ENCODE assay signal across 13 cellular contexts in the genomic region with DNA sequence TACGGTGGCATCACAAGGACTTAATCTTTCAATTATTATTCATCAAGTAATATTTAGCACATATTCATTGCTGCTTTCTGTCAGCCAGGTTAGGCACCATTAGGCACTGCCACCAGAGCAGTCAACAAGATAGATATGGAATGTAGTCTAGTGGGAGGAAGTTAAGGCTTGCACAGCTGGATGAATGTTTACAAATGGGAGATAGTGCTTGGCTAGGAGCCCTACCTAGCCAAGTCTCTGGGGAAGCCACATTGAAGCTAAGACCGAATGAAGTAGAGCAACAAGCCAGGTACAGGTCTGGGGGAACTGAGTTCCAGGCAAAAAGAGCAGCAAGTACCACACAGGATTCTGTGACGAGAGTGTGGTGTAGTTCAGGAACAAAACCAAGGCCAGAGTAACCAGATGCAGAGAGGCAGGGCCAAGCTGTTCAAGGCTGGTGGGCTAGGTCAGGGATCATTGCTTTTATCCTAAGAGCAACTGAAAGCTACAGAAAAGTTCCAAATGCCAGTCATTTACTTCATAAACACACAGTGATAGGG. TPM values are rescaled to one million over a fixed set of nuclear protein-coding genes. Genes with fewer than 3 reads are reported as not detected.
DNase-seq lines count a peak whose midpoint lies in the region; ATAC-seq and TF ChIP-seq lines count a peak whose summit lies in the region.
"Had no signal": no experiment of that assay in that cellular context is flagged by ENCODE, and none has a peak within 500 bp of the region (broad histone marks: within the 10 kb centered on the region; RNA-seq: fewer than 3 reads in every experiment).

No MANE protein-coding gene starts in this region.

- POLR2A ChIA-PET in SK-N-SH (lab: Yijun Ruan, JAX), result no interaction called here

- TF ChIP-seq POLR2A in stomach (IDR thresholded peaks at IDR 0.05), result no peak

- H3F3A ChIP-seq in SK-N-SH (replicated peaks; ENCODE audit: insufficient read depth), result peaks cover 2% of the 10 kb centered on the region

- CTCF ChIA-PET in SK-N-SH (lab: Yijun Ruan, JAX), result interaction anchor here (0.9 to 4.0 kb wide), 3 partner anchors 11 to 45 kb away, joined by 3 to 13 read pairs (median 4); no protein-coding TSS in a partner anchor

- TF ChIP-seq RAD21 in SK-N-SH (IDR thresholded peaks at IDR 0.05; ENCODE audit: low read length), result no peak

- peak overlapping the region; percentile 21 for H3K27ac Mint-ChIP-seq in activated T-helper 17 cell treated with anti-CD3 and anti-CD28 coated beads, Interleukin-2, amount 50 U/mL, for 72 hours
- H3K27ac Mint-ChIP-seq: HFFc6; stimulated activated naive CD8-positive, alpha-beta T cell treated with anti-CD3 and anti-CD28 coated beads, Interleukin-15, Interleukin-2, amounts not matched to agents 100 ng/mL and 50 ng/mL, for 24 hours had no signal

- H3K79me2 ChIP-seq in SK-N-SH (ENCODE audit: insufficient read depth), result peaks cover 79% of the 10 kb centered on the region

- H3K4me1 Mint-ChIP-seq in activated T-helper 17 cell treated with anti-CD3 and anti-CD28 coated beads, Interleukin-2, amount 50 U/mL, for 72 hours, result peaks cover 34% of the 10 kb centered on the region

- no peak overlapping the region for H3K4me3 Mint-ChIP-seq in activated T-helper 17 cell treated with anti-CD3 and anti-CD28 coated beads, Interleukin-2, amount 50 U/mL, for 72 hours
- H3K4me3 Mint-ChIP-seq: HFFc6; stimulated activated naive CD8-positive, alpha-beta T cell treated with anti-CD3 and anti-CD28 coated beads, Interleukin-15, Interleukin-2, amounts not matched to agents 100 ng/mL and 50 ng/mL, for 24 hours had no signal

- no peak overlapping the region for H3K4me2 ChIP-seq in SK-N-SH

- H3K27me3 ChIP-seq in stomach (no peaks in the 10 kb centered on the region), SK-N-SH (ENCODE audit: insufficient read depth) (no peaks in the 10 kb centered on the region)

- DNase-seq in Right ventricle myocardium superior (no peak), cardiac septum (ENCODE audit: low spot score) (no peak), left kidney (ENCODE audit: low read depth, low spot score) (peak; percentile 37), stomach (peak; percentile 54), NCI-H82 treated with DMSO at 0.1 percent for 48 hours (lab: John Stamatoyannopoulos, UW; ENCODE audit: unreplicated experiment) (no peak), SK-N-SH (no peak)
- DNase-seq: activated CD4-positive, alpha-beta T cell treated with anti-CD3 and anti-CD28 coated beads for 48 hours; activated T-cell treated with anti-CD3 and anti-CD28 coated beads, Interleukin-2, amount 50 U/mL, for 1 hour; HFFc6 had no signal

- H3K4me3 ChIP-seq in stomach (no peak overlapping the region), SK-N-SH (ENCODE audit: low read depth in 2 of 2, low read length in 1 of 2) (no peak overlapping the region)

- no peaks in the 10 kb centered on the region for H3K9me3 ChIP-seq in stomach
- no peaks in the 10 kb centered on the region for H3K9me3 ChIP-seq in SK-N-SH

- peaks cover 40% of the 10 kb centered on the region for H3K36me3 Mint-ChIP-seq in activated T-helper 17 cell treated with anti-CD3 and anti-CD28 coated beads, Interleukin-2, amount 50 U/mL, for 72 hours (ENCODE audit: low read depth)

- peak overlapping the region in 3 of 5 donors; percentile 24 to 57 (median 40) for H3K27ac ChIP-seq in stomach
- no peak overlapping the region for H3K27ac ChIP-seq in SK-N-SH (ENCODE audit: low read depth in 2 of 2, low read length in 1 of 2)

- peaks cover 30% of the 10 kb centered on the region for H4K20me1 ChIP-seq in SK-N-SH (ENCODE audit: insufficient read depth)

- no peaks in the 10 kb centered on the region for H3K9me2 ChIP-seq in SK-N-SH

- TF ChIP-seq CTCF in stomach (IDR thresholded peaks at IDR 0.05), result no peak
- TF ChIP-seq CTCF in SK-N-SH (IDR thresholded peaks at IDR 0.05), result no peak

- no peak overlapping the region for H3K9ac ChIP-seq in SK-N-SH

- ATAC-seq in Right ventricle myocardium superior (ENCODE audit: poor library complexity) (peak; percentile 25), GM21381 (IDR thresholded peaks at IDR 0.05; ENCODE audit: unreplicated experiment) (no peak)
- ATAC-seq in activated T-helper 17 cell treated with anti-CD3 and anti-CD28 coated beads, Interleukin-2, amount 50 U/mL, for 72 hours (replicated peaks), result no peak

- no peak overlapping the region for H2AFZ ChIP-seq in SK-N-SH (ENCODE audit: low read depth)

- no peak for TF ChIP-seq EP300 in stomach (IDR thresholded peaks at IDR 0.05)
- no peak for TF ChIP-seq EP300 in SK-N-SH (IDR thresholded peaks at IDR 0.05; ENCODE audit: borderline replicate concordance in 1 of 2, low read depth in 1 of 2, low read length in 1 of 2)

- no peaks in the 10 kb centered on the region for H3K27me3 Mint-ChIP-seq in activated T-helper 17 cell treated with anti-CD3 and anti-CD28 coated beads, Interleukin-2, amount 50 U/mL, for 72 hours
- H3K27me3 Mint-ChIP-seq: stimulated activated naive CD8-positive, alpha-beta T cell treated with anti-CD3 and anti-CD28 coated beads, Interleukin-15, Interleukin-2, amounts not matched to agents 100 ng/mL and 50 ng/mL, for 24 hours had no signal

- no peaks in the 10 kb centered on the region for H3K9me3 Mint-ChIP-seq in activated T-helper 17 cell treated with anti-CD3 and anti-CD28 coated beads, Interleukin-2, amount 50 U/mL, for 72 hours
- H3K9me3 Mint-ChIP-seq: HFFc6; stimulated activated naive CD8-positive, alpha-beta T cell treated with anti-CD3 and anti-CD28 coated beads, Interleukin-15, Interleukin-2, amounts not matched to agents 100 ng/mL and 50 ng/mL, for 24 hours had no signal

- H3K36me3 ChIP-seq in stomach, result peaks cover 0 to 9% (median 0%) of the 10 kb centered on the region in 4 donors
- H3K36me3 ChIP-seq in SK-N-SH (replicated peaks in 1 of 2; ENCODE audit: control insufficient read depth in 1 of 2, insufficient read depth in 2 of 2, low read length in 1 of 2), result peaks cover 5 to 29% of the 10 kb centered on the region in 2 experiments

- intact Hi-C loops in Right ventricle myocardium superior (cut with DNase I), result no loop called here
- intact Hi-C loops in cardiac septum (cut with DNase I), result no loop called here
- intact Hi-C loops in stomach (cut with DNase I; ENCODE audit: low total_unique reads), result no loop called here

- 28 to 58% (median 39%) methylated on average over 3 of the region's 3 CpGs for WGBS in stomach, 5 donors
- 93% methylated on average over 3 of the region's 3 CpGs for WGBS in SK-N-SH (ENCODE audit: low lambda C conversion rate)

- H3K4me1 ChIP-seq in stomach (peaks cover 24 to 74% (median 51%) of the 10 kb centered on the region in 4 donors), SK-N-SH (ENCODE audit: control insufficient read depth in 1 of 2, insufficient read depth in 2 of 2, low read depth in 1 of 2, low read length in 1 of 2) (peaks cover 0 to 18% of the 10 kb centered on the region in 2 experiments; a peak in 3 of 4 replicates)

TF ChIP-seq in SK-N-SH, 30 proteins besides CTCF, POLR2A, EP300 and RAD21 (continues in another document):
- no peak for TF ChIP-seq CHD2 (IDR thresholded peaks at IDR 0.05; ENCODE audit: low read length, partially characterized antibody)
- TF ChIP-seq SMC3 (IDR thresholded peaks at IDR 0.05; ENCODE audit: low read depth, low read length), result no peak
- no peak for TF ChIP-seq EZH2phosphoT487 (IDR thresholded peaks at IDR 0.05; ENCODE audit: borderline replicate concordance, low read depth)
- TF ChIP-seq ELF1 (IDR thresholded peaks at IDR 0.05), result no peak
- TF ChIP-seq, protein P1, sequence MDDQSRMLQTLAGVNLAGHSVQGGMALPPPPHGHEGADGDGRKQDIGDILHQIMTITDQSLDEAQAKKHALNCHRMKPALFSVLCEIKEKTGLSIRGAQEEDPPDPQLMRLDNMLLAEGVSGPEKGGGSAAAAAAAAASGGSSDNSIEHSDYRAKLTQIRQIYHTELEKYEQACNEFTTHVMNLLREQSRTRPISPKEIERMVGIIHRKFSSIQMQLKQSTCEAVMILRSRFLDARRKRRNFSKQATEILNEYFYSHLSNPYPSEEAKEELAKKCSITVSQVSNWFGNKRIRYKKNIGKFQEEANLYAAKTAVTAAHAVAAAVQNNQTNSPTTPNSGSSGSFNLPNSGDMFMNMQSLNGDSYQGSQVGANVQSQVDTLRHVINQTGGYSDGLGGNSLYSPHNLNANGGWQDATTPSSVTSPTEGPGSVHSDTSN (IDR thresholded peaks at IDR 0.05), result no peak
- TF ChIP-seq GATA2 (CRISPR knock-in tag; IDR thresholded peaks at IDR 0.05), result no peak
- no peak for TF ChIP-seq TEAD4 (IDR thresholded peaks at IDR 0.05; ENCODE audit: borderline replicate concordance, insufficient read depth)
- no peak for TF ChIP-seq NFIC (IDR thresholded peaks at IDR 0.05; ENCODE audit: borderline replicate concordance)
- TF ChIP-seq, protein P2, sequence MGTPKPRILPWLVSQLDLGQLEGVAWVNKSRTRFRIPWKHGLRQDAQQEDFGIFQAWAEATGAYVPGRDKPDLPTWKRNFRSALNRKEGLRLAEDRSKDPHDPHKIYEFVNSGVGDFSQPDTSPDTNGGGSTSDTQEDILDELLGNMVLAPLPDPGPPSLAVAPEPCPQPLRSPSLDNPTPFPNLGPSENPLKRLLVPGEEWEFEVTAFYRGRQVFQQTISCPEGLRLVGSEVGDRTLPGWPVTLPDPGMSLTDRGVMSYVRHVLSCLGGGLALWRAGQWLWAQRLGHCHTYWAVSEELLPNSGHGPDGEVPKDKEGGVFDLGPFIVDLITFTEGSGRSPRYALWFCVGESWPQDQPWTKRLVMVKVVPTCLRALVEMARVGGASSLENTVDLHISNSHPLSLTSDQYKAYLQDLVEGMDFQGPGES (IDR thresholded peaks at IDR 0.05; ENCODE audit: low read depth, low read length), result no peak

RNA-seq across cellular contexts. Expression of a gene that starts 33.4 kb away (rescaled TPM):
- not detected for total RNA-seq in Right ventricle myocardium superior
- not detected for total RNA-seq in cardiac septum
- total RNA-seq in activated T-helper 17 cell treated with anti-CD3 and anti-CD28 coated beads, Interleukin-2, amount 50 U/mL, for 72 hours, result 1 to 10 TPM in 1 of 2 donors, not detected in 1; 2.4 TPM
- total RNA-seq in stomach, result not detected
- not detected for polyA plus RNA-seq in stomach
- not detected in 2 replicates for polyA plus RNA-seq in SK-N-SH (2012; rRNA removed)
- not detected in 2 replicates for polyA plus RNA-seq in SK-N-SH (2012; cell fraction: cytosol; rRNA removed)
- polyA plus RNA-seq in SK-N-SH (2012; cell fraction: nucleus; rRNA removed), result not detected in 2 replicates
- total RNA-seq: HFFc6, posterior vena cava had no signal

Comparison
In these comparisons a context has a peak if more than half of its experiments do, and no peak if none do; other contexts are left out.
1. DNase-seq: peak in left kidney (single experiment) and stomach (single experiment); none in Right ventricle myocardium superior (single experiment), cardiac septum (single experiment), NCI-H82 treated with DMSO at 0.1 percent for 48 hours (single experiment) and SK-N-SH (single experiment).
2. H3K27ac ChIP-seq: peak in stomach (3 of 5); none in SK-N-SH (0 of 2).